31 cellular contexts compared by ENCODE assay signal in genomic region chr7:48822138-48822537, GRCh38.
"Had no signal": no experiment of that assay in that cellular context is flagged by ENCODE, and none has a peak within 500 bp of the region (broad histone marks: within the 10 kb centered on the region; RNA-seq: fewer than 3 reads in every experiment).

No MANE protein-coding gene starts in this region.

- H3K36me3 Mint-ChIP-seq: activated naive CD8-positive, alpha-beta T cell treated with anti-CD3 and anti-CD28 coated beads, Interleukin-2, amount 10 ng/mL, durations not matched to agents 7 days and 5 days; brain had no signal

- H3K27ac Mint-ChIP-seq: activated CD4-positive, alpha-beta memory T cell treated with anti-CD3 and anti-CD28 coated beads, Interleukin-2, amount 10 ng/mL, durations not matched to agents 7 days and 5 days; activated CD4-positive, alpha-beta T cell treated with anti-CD3 and anti-CD28 coated beads, Interleukin-2, amount 10 ng/mL, durations not matched to agents 7 days and 5 days; activated naive CD8-positive, alpha-beta T cell treated with anti-CD3 and anti-CD28 coated beads, Interleukin-2, amount 10 ng/mL, durations not matched to agents 7 days and 5 days; activated T-helper 17 cell treated with anti-CD3 and anti-CD28 coated beads, Interleukin-2, amount 50 U/mL, for 72 hours; brain; endodermal cell; T-helper 17 cell; T-helper 2 cell treated with Interferon-gamma antibody and Interleukin-4, amounts not matched to agents 5 μg/mL and 100 μg/mL, for 36 hours had no signal

- ATAC-seq: activated T-cell treated with anti-CD3 and anti-CD28 coated beads, Interleukin-2, amount 50 U/mL, for 4 hours; activated T-helper 17 cell treated with anti-CD3 and anti-CD28 coated beads, Interleukin-2, amount 50 U/mL, for 72 hours; foreskin keratinocyte; gastroesophageal sphincter; T-helper 17 cell had no signal

- H3K4me3 ChIP-seq: ascending aorta, breast epithelium, cardiac muscle cell, colonic mucosa, esophagus muscularis mucosa, gastroesophageal sphincter had no signal

- DNase-seq: activated CD4-positive, alpha-beta memory T cell treated with anti-CD3 and anti-CD28 coated beads, Interleukin-2, amount 10 ng/mL, durations not matched to agents 7 days and 5 days; activated CD4-positive, alpha-beta T cell treated with anti-CD3 and anti-CD28 coated beads for 1 hour; activated CD4-positive, alpha-beta T cell treated with anti-CD3 and anti-CD28 coated beads for 4 hours; activated CD4-positive, alpha-beta T cell treated with anti-CD3 and anti-CD28 coated beads, Interleukin-2, amount 10 ng/mL, durations not matched to agents 7 days and 5 days; activated CD4-positive, alpha-beta T cell treated with anti-CD3 and anti-CD28 coated beads, Interleukin-2, amount 50 U/mL, for 4 hours; activated CD8-positive, alpha-beta memory T cell treated with anti-CD3 and anti-CD28 coated beads for 24 hours; activated effector memory CD4-positive, alpha-beta T cell treated with Interleukin-2 at 50 U/mL for 16 hours; activated gamma-delta T cell treated with Interleukin-2 at 50 U/mL for 16 hours; activated naive CD4-positive, alpha-beta T cell treated with anti-CD3 and anti-CD28 coated beads, Interleukin-2, amount 50 U/mL, for 16 hours; activated naive CD4-positive, alpha-beta T cell treated with Interleukin-2 at 50 U/mL for 16 hours; activated naive CD8-positive, alpha-beta T cell treated with anti-CD3 and anti-CD28 coated beads, Interleukin-2, amount 10 ng/mL, durations not matched to agents 7 days and 5 days; activated T-cell treated with anti-CD3 and anti-CD28 coated beads, Interleukin-2, amount 50 U/mL, for 4 hours; central memory CD4-positive, alpha-beta T cell; cerebellar nuclear complex; colonic mucosa; effector CD8-positive, alpha-beta T cell; endodermal cell; erythroblast; foreskin keratinocyte; head of caudate nucleus; T-helper 1 cell; T-helper 17 cell; T1000 had no signal

- H3K27me3 ChIP-seq: ascending aorta, breast epithelium, cardiac muscle cell, colonic mucosa, esophagus muscularis mucosa, foreskin keratinocyte, gastroesophageal sphincter had no signal

- H3K9me3 ChIP-seq: ascending aorta, breast epithelium, colonic mucosa, esophagus muscularis mucosa, gastroesophageal sphincter had no signal

- H3K9me3 Mint-ChIP-seq: activated CD4-positive, alpha-beta T cell treated with anti-CD3 and anti-CD28 coated beads, Interleukin-2, amount 10 ng/mL, durations not matched to agents 7 days and 5 days; activated naive CD8-positive, alpha-beta T cell treated with anti-CD3 and anti-CD28 coated beads, Interleukin-2, amount 10 ng/mL, durations not matched to agents 7 days and 5 days; endodermal cell; T-helper 2 cell treated with Interferon-gamma antibody and Interleukin-4, amounts not matched to agents 5 μg/mL and 100 μg/mL, for 36 hours had no signal

- H3K36me3 ChIP-seq: ascending aorta, breast epithelium, cardiac muscle cell, colonic mucosa, esophagus muscularis mucosa, gastroesophageal sphincter had no signal

- H3K4me1 ChIP-seq: ascending aorta, breast epithelium, colonic mucosa, esophagus muscularis mucosa, foreskin keratinocyte, gastroesophageal sphincter had no signal

- H3K27ac ChIP-seq: ascending aorta, breast epithelium, cardiac muscle cell, colonic mucosa, esophagus muscularis mucosa, foreskin keratinocyte, gastroesophageal sphincter had no signal
